ENCODE assay signal across 8 cellular contexts in the genomic region with DNA sequence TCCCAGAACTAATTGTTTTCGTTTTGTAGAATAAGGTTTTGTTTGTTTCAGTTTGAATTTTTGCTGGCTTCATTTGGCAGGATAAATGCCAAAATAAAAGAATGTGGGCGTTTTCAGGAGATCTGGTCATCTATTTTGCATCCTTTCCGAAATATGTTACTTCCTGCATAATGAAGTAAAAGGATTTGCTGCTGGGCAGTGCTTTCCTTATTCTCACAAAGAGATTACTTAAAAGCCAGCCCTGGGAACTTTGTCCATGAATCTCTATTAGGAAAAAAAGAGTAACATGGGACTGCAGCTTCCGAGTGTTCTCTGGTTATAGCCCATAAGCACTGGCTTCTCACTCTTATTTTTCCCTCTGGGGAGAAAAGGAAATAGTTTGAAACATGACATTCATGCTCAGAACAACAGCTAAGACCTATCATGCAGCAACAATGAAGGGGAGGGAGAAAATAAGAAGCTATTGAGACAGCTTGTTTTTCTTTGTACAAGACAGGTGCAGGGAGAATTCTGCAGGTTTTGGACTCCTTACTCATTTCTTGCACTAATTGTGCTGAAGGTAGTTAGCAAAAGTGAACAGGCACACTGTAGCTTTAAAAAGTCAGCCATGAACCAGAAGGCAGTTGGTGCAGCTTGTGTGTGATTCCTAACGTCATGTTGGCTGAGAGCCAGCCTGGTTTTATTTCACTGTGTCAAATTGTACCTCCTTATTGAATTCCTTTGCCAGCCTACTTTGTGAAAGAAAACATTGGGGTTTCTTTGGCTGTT. TPM values are rescaled to one million over a fixed set of nuclear protein-coding genes. Genes with fewer than 3 reads are reported as not detected.
DNase-seq lines count a peak whose midpoint lies in the region; ATAC-seq and TF ChIP-seq lines count a peak whose summit lies in the region.

A gene with protein sequence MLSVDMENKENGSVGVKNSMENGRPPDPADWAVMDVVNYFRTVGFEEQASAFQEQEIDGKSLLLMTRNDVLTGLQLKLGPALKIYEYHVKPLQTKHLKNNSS (plus strand): TSS at position 718 of the 768 bp plus-strand sequence. CDS start 1,527 bp downstream, outside the sequence.

- no peaks in the 10 kb centered on the region for H3K9me3 ChIP-seq in ovary

- TF ChIP-seq EP300 in ovary (IDR thresholded peaks at IDR 0.05): no peak

- CTCF ChIA-PET in activated naive CD4-positive, alpha-beta T cell treated with anti-CD3 and anti-CD28 coated beads, Interleukin-2, amount 10 ng/mL, durations not matched to agents 7 days and 5 days (lab: Charles Lee): interaction anchor here (0.9 to 1.6 kb wide), 2 partner anchors 133 to 157 kb away, joined by 3 to 4 read pairs; no protein-coding TSS in a partner anchor

- H3K27me3 ChIP-seq in ovary: no peaks in the 10 kb centered on the region

- peaks cover 2% of the 10 kb centered on the region for H3K4me1 ChIP-seq in ovary (ENCODE audit: insufficient read depth)

- no peak for TF ChIP-seq POLR2A in ovary (IDR thresholded peaks at IDR 0.05)

- H3K4me3 ChIP-seq in GM12864 (ENCODE audit: low read depth, low read length) (peak within 1 kb of the TSS; percentile 3; the same call in 1 of the 2 replicates), ovary (peak within 1 kb of the TSS; percentile 14)

- intact Hi-C loops in ovary (cut with DNase I): no loop called here

- 1 to 4% (median 3%) methylated on average over 5 of the region's 5 CpGs for WGBS in ovary, 3 donors

- H3K9me3 Mint-ChIP-seq in activated naive CD4-positive, alpha-beta T cell treated with anti-CD3 and anti-CD28 coated beads, Interleukin-2, amount 10 ng/mL, durations not matched to agents 7 days and 5 days: no peaks in the 10 kb centered on the region

- peak within 1 kb of the TSS; percentile 49 for H3K4me3 Mint-ChIP-seq in activated naive CD4-positive, alpha-beta T cell treated with anti-CD3 and anti-CD28 coated beads, Interleukin-2, amount 10 ng/mL, durations not matched to agents 7 days and 5 days

- no peak for DNase-seq in GM12864 (ENCODE audit: low read depth)
- peak; percentile 38 for DNase-seq in HT1080 (ENCODE audit: low read depth)
- peak; percentile 47 for DNase-seq in NOMO-1 treated with DMSO at 0.1 percent for 48 hours (lab: John Stamatoyannopoulos, UW; ENCODE audit: unreplicated experiment)
- DNase-seq in activated naive CD4-positive, alpha-beta T cell treated with anti-CD3 and anti-CD28 coated beads, Interleukin-2, amount 10 ng/mL, durations not matched to agents 7 days and 5 days: peak; percentile 51
- peak; percentile 71 for DNase-seq in glomerular visceral epithelial cell (ENCODE audit: extremely low spot score)
- peak in 3 of 5 donors; percentile 15 to 46 (median 39) for DNase-seq in ovary
- no peak for DNase-seq in activated CD4-positive, CD25-positive, alpha-beta regulatory T cell treated with anti-CD3 and anti-CD28 coated beads, Interleukin-2, amount 50 U/mL, for 72 hours

- H3K27me3 Mint-ChIP-seq in activated naive CD4-positive, alpha-beta T cell treated with anti-CD3 and anti-CD28 coated beads, Interleukin-2, amount 10 ng/mL, durations not matched to agents 7 days and 5 days: peaks cover 15% of the 10 kb centered on the region

- no peak for TF ChIP-seq CTCF in GM12864 (IDR thresholded peaks at IDR 0.05; ENCODE audit: low read depth, low read length, missing control alignments)
- no peak for TF ChIP-seq CTCF in ovary (IDR thresholded peaks at IDR 0.05)

- H3K4me1 Mint-ChIP-seq in activated naive CD4-positive, alpha-beta T cell treated with anti-CD3 and anti-CD28 coated beads, Interleukin-2, amount 10 ng/mL, durations not matched to agents 7 days and 5 days: peaks cover 52% of the 10 kb centered on the region

- no peak within 1 kb of the TSS for H3K27ac ChIP-seq in ovary

- no peak within 1 kb of the TSS for H3K27ac Mint-ChIP-seq in activated naive CD4-positive, alpha-beta T cell treated with anti-CD3 and anti-CD28 coated beads, Interleukin-2, amount 10 ng/mL, durations not matched to agents 7 days and 5 days

- H3K36me3 Mint-ChIP-seq in activated naive CD4-positive, alpha-beta T cell treated with anti-CD3 and anti-CD28 coated beads, Interleukin-2, amount 10 ng/mL, durations not matched to agents 7 days and 5 days: no peaks in the 10 kb centered on the region

- no peak for ATAC-seq in HG02763 (IDR thresholded peaks at IDR 0.05; ENCODE audit: unreplicated experiment)

- no peaks in the 10 kb centered on the region for H3K36me3 ChIP-seq in ovary

RNA-seq across cellular contexts. Expression of the gene that starts here (rescaled TPM):
- 0.47 and 0.79 TPM in 2 replicates for total RNA-seq in HT1080 (2014; rRNA removed; shearing (Covaris generic))
- 1.2 and 1.4 TPM in 2 replicates for polyA plus RNA-seq in HT1080 (2015; cell fraction: cytosol; rRNA removed)
- polyA plus RNA-seq in HT1080 (2015; cell fraction: nucleus; rRNA removed): 0.22 and 1.6 TPM in 2 replicates
- 1 to 10 TPM in 2 of 7 donors, under 1 TPM in 3, not detected in 2; 0.24 to 2.0 (median 0.62) TPM for total RNA-seq in ovary
- polyA plus RNA-seq in ovary: 1 to 10 TPM in 1 of 2 donors, under 1 TPM in 1; 0.63 to 2.9 TPM

Comparison
In these comparisons a context has a peak if more than half of its experiments do, and no peak if none do; other contexts are left out.
1. DNase-seq: peak in HT1080 (single experiment), NOMO-1 treated with DMSO at 0.1 percent for 48 hours (single experiment), activated naive CD4-positive, alpha-beta T cell treated with anti-CD3 and anti-CD28 coated beads, Interleukin-2, amount 10 ng/mL, durations not matched to agents 7 days and 5 days (single experiment), glomerular visceral epithelial cell (single experiment) and ovary (3 of 5); none in GM12864 (single experiment) and activated CD4-positive, CD25-positive, alpha-beta regulatory T cell treated with anti-CD3 and anti-CD28 coated beads, Interleukin-2, amount 50 U/mL, for 72 hours (single experiment).